7 cellular contexts compared by ENCODE assay signal in the genomic region with DNA sequence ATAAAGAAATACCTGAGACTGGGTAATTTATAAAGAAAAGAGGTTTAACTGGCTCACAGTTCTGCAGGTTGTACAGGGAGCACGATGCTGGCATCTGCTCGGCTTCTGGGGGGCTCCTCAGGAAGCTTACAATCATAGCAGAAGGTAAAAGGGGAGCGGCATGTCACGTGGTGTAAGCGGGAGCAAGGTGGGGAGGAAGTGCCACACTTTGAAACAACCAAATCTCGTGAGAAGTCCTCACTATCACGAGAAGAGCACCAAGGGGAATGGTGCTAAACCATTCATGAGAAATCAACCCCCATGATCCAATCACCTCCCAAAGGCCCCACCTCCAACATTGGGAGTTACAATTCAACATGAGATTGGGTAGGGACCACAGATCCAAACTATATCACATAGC.
"Had no signal": no experiment of that assay in that cellular context is flagged by ENCODE, and none has a peak within 500 bp of the region (broad histone marks: within the 10 kb centered on the region; RNA-seq: fewer than 3 reads in every experiment).

No MANE protein-coding gene starts in this region.

- FAIRE-seq: HepG2, HTR-8/SVneo had no signal

- DNase-seq: IMR-90, KBM-7, KG1 had no signal

- H3K27ac ChIP-seq: HL-60, KMS-11 had no signal

- H3K4me2 ChIP-seq: KMS-11 had no signal

- H3K9ac ChIP-seq: KMS-11 had no signal

- ATAC-seq: HepG2 had no signal
